In genomic region chr18:13219576-13219975, GRCh38 we compare ENCODE assay signal across 10 cellular contexts. TPM values are rescaled to one million over a fixed set of nuclear protein-coding genes. Genes with fewer than 3 reads are reported as not detected.
DNase-seq lines count a peak whose midpoint lies in the region; ATAC-seq, FAIRE-seq and TF ChIP-seq lines count a peak whose summit lies in the region.
"Had no signal": no experiment of that assay in that cellular context is flagged by ENCODE, and none has a peak within 500 bp of the region (broad histone marks: within the 10 kb centered on the region; RNA-seq: fewer than 3 reads in every experiment).

No MANE protein-coding gene starts in this region.

- no peak for TF ChIP-seq CTCF in activated CD8-positive, alpha-beta T cell treated with anti-CD3 and anti-CD28 coated beads for 36 hours (IDR thresholded peaks at IDR 0.05)
- TF ChIP-seq CTCF in HepG2 (CRISPR knock-in tag; IDR thresholded peaks at IDR 0.05), result no peak

- no peak overlapping the region for H3K27ac Mint-ChIP-seq in T-helper 1 cell treated with Interleukin-12 subunit alpha and Interleukin-12 subunit beta and Interleukin-4 antibody, amounts not matched to agents 30 μg/mL and 1 μg/mL, for 36 hours
- H3K27ac Mint-ChIP-seq in activated CD8-positive, alpha-beta T cell treated with anti-CD3 and anti-CD28 coated beads for 36 hours, result no peak overlapping the region
- H3K27ac Mint-ChIP-seq in stimulated activated naive CD8-positive, alpha-beta T cell treated with anti-CD3 and anti-CD28 coated beads, Interleukin-15, amount 100 ng/mL, for 72 hours, result peak overlapping the region in 1 of 2 donors; percentile 89

- peaks cover 8% of the 10 kb centered on the region for H3K79me2 ChIP-seq in HepG2 (ENCODE audit: insufficient read depth, low read length)

- H3K27me3 ChIP-seq in HepG2 (ENCODE audit: control insufficient read depth in 1 of 2, insufficient read depth in 2 of 2, low read length in 2 of 2), result no peaks in the 10 kb centered on the region

- no peak overlapping the region for H3K27ac ChIP-seq in HepG2 (ENCODE audit: extremely low read length, insufficient read depth, low read length)

- no peak for ATAC-seq in activated CD8-positive, alpha-beta T cell treated with anti-CD3 and anti-CD28 coated beads for 36 hours
- ATAC-seq in HepG2, result no peak
- no peak for ATAC-seq in stimulated activated naive CD8-positive, alpha-beta T cell treated with anti-CD3 and anti-CD28 coated beads, Interleukin-15, amount 100 ng/mL, for 72 hours
- no peak for ATAC-seq in GM21619 (IDR thresholded peaks at IDR 0.05; ENCODE audit: unreplicated experiment)
- ATAC-seq: Panc1 had no signal

- no peaks in the 10 kb centered on the region; the same call in 1 of the 2 replicates for H4K20me1 ChIP-seq in HepG2 (ENCODE audit: insufficient read depth, low read length)

- H3K36me3 Mint-ChIP-seq in T-helper 1 cell treated with Interleukin-12 subunit alpha and Interleukin-12 subunit beta and Interleukin-4 antibody, amounts not matched to agents 30 μg/mL and 1 μg/mL, for 36 hours (ENCODE audit: low read depth), result no peaks in the 10 kb centered on the region
- H3K36me3 Mint-ChIP-seq in activated CD8-positive, alpha-beta T cell treated with anti-CD3 and anti-CD28 coated beads for 36 hours (ENCODE audit: low read depth), result peaks cover 4% of the 10 kb centered on the region

- no peak for FAIRE-seq in HepG2 (lab: Jason Lieb, UNC)

- TF ChIP-seq EP300 in HepG2 (IDR thresholded peaks at IDR 0.05; ENCODE audit: low read depth in 2 of 2, low read length in 2 of 2) (no peak), HepG2 (CRISPR knock-in tag; IDR thresholded peaks at IDR 0.05; ENCODE audit: borderline replicate concordance) (no peak)

- no peaks in the 10 kb centered on the region for H3K9me3 ChIP-seq in HepG2 (ENCODE audit: low read length)

- TF ChIP-seq POLR2A in HepG2 (IDR thresholded peaks at IDR 0.05; ENCODE audit: insufficient read depth in 1 of 2, low read depth in 2 of 2, low read length in 2 of 2), result no peak

- H3K4me1 ChIP-seq in HepG2 (ENCODE audit: insufficient read depth, low read length), result peaks cover 71% of the 10 kb centered on the region

- POLR2A ChIA-PET in activated CD8-positive, alpha-beta T cell treated with anti-CD3 and anti-CD28 coated beads for 36 hours (lab: Charles Lee), result interaction anchor here (1.2 to 1.9 kb wide), 3 partner anchors 46 to 347 kb away, joined by 3 to 14 read pairs (median 3); no protein-coding TSS in a partner anchor
- POLR2A ChIA-PET in HepG2 (lab: Yijun Ruan, JAX), result interaction anchor here (1.4 to 1.6 kb wide), 2 partner anchors 80 to 119 kb away, joined by 3 to 4 read pairs; no protein-coding TSS in a partner anchor

- peak overlapping the region; percentile 81 for H3K4me3 Mint-ChIP-seq in T-helper 1 cell treated with Interleukin-12 subunit alpha and Interleukin-12 subunit beta and Interleukin-4 antibody, amounts not matched to agents 30 μg/mL and 1 μg/mL, for 36 hours
- peak overlapping the region; percentile 78 for H3K4me3 Mint-ChIP-seq in activated CD8-positive, alpha-beta T cell treated with anti-CD3 and anti-CD28 coated beads for 36 hours
- peak overlapping the region; percentile 87 to 89 for H3K4me3 Mint-ChIP-seq in stimulated activated naive CD8-positive, alpha-beta T cell treated with anti-CD3 and anti-CD28 coated beads, Interleukin-15, amount 100 ng/mL, for 72 hours

- CTCF ChIA-PET in activated CD8-positive, alpha-beta T cell treated with anti-CD3 and anti-CD28 coated beads for 36 hours (lab: Charles Lee), result interaction anchor here (1.0 to 1.9 kb wide), 3 partner anchors 47 to 244 kb away, joined by 3 to 7 read pairs (median 3); no protein-coding TSS in a partner anchor
- CTCF ChIA-PET in HepG2 (lab: Yijun Ruan, JAX; ENCODE audit: low intra/inter-chr PET ratio, low total read pairs), result no interaction called here

- H3K4me3 ChIP-seq in HepG2 (replicated peaks in 1 of 3; ENCODE audit: insufficient read depth in 1 of 3, low read depth in 2 of 3, low read length in 3 of 3), result peak overlapping the region in 2 of 3 experiments; percentile 83 to 86; a peak in 4 of 6 replicates

- peaks cover 33% of the 10 kb centered on the region for H3K4me1 Mint-ChIP-seq in T-helper 1 cell treated with Interleukin-12 subunit alpha and Interleukin-12 subunit beta and Interleukin-4 antibody, amounts not matched to agents 30 μg/mL and 1 μg/mL, for 36 hours (ENCODE audit: low read depth)
- H3K4me1 Mint-ChIP-seq in activated CD8-positive, alpha-beta T cell treated with anti-CD3 and anti-CD28 coated beads for 36 hours (ENCODE audit: low read depth), result peaks cover 43% of the 10 kb centered on the region
- peaks cover 55% of the 10 kb centered on the region for H3K4me1 Mint-ChIP-seq in stimulated activated naive CD8-positive, alpha-beta T cell treated with anti-CD3 and anti-CD28 coated beads, Interleukin-15, amount 100 ng/mL, for 72 hours

- H3K36me3 ChIP-seq in HepG2 (replicated peaks in 1 of 2; ENCODE audit: control insufficient read depth in 1 of 2, insufficient read depth in 2 of 2, low read length in 2 of 2), result no peaks in the 10 kb centered on the region; a peak in 1 of 5 replicates

- WGBS in HepG2 (ENCODE audit: low lambda C conversion rate), result 27% methylated on average over 5 of the region's 5 CpGs

- no peak overlapping the region for H2AFZ ChIP-seq in HepG2 (ENCODE audit: low read length)

- no TSS peak for BruUV-seq in HepG2 (replicated peaks; lab: Mats Ljungman, UMichigan)

- in situ Hi-C loops in HepG2 (cut with HindIII; ENCODE audit: extremely low pct_ligation_motif_present, low pct_unique_long_range_greater_than_20kb), result loop anchor here (25.0 kb wide), 1 partner anchor 418 kb away; no protein-coding TSS in a partner anchor

- H3K9ac ChIP-seq in HepG2 (ENCODE audit: insufficient read depth, low read depth, low read length), result no peak overlapping the region

- peaks cover 41% of the 10 kb centered on the region for H3K27me3 Mint-ChIP-seq in T-helper 1 cell treated with Interleukin-12 subunit alpha and Interleukin-12 subunit beta and Interleukin-4 antibody, amounts not matched to agents 30 μg/mL and 1 μg/mL, for 36 hours (ENCODE audit: low read depth)
- peaks cover 12% of the 10 kb centered on the region for H3K27me3 Mint-ChIP-seq in activated CD8-positive, alpha-beta T cell treated with anti-CD3 and anti-CD28 coated beads for 36 hours
- peaks cover 27% of the 10 kb centered on the region for H3K27me3 Mint-ChIP-seq in stimulated activated naive CD8-positive, alpha-beta T cell treated with anti-CD3 and anti-CD28 coated beads, Interleukin-15, amount 100 ng/mL, for 72 hours

- no peak for DNase-seq in T-helper 1 cell
- DNase-seq in activated CD8-positive, alpha-beta T cell treated with anti-CD3 and anti-CD28 coated beads for 36 hours, result no peak
- DNase-seq in HepG2 (ENCODE audit: low spot score), result no peak
- no peak for DNase-seq in stimulated activated naive CD8-positive, alpha-beta T cell treated with anti-CD3 and anti-CD28 coated beads, Interleukin-15, amount 100 ng/mL, for 72 hours
- DNase-seq in stimulated activated naive CD4-positive, alpha-beta T cell (lab: John Stamatoyannopoulos, UW), result no peak
- DNase-seq in amniotic stem cell (lab: John Stamatoyannopoulos, UW), result no peak
- DNase-seq: stimulated activated CD4-positive, alpha-beta T cell treated with anti-CD3 and anti-CD28 coated beads, Interleukin-4, amount 100 ng/mL, for 1 hour had no signal

- intact Hi-C loops in activated CD8-positive, alpha-beta T cell treated with anti-CD3 and anti-CD28 coated beads for 36 hours (cut with micrococcal nuclease), result loop anchor here (5.0 to 10.0 kb wide), 4 partner anchors 48 to 413 kb away; no protein-coding TSS in a partner anchor
- intact Hi-C loops in HepG2 (cut with micrococcal nuclease; ENCODE audit: unreplicated experiment), result loop anchor here (5.0 to 10.0 kb wide), 4 partner anchors 42 to 495 kb away; no protein-coding TSS in a partner anchor

- peak overlapping the region; percentile 80 for H3K4me2 ChIP-seq in HepG2 (ENCODE audit: low read depth, low read length)

- TF ChIP-seq RAD21 in HepG2 (CRISPR knock-in tag; IDR thresholded peaks at IDR 0.05), result no peak

- no peaks in the 10 kb centered on the region for H3K9me3 Mint-ChIP-seq in T-helper 1 cell treated with Interleukin-12 subunit alpha and Interleukin-12 subunit beta and Interleukin-4 antibody, amounts not matched to agents 30 μg/mL and 1 μg/mL, for 36 hours
- H3K9me3 Mint-ChIP-seq in activated CD8-positive, alpha-beta T cell treated with anti-CD3 and anti-CD28 coated beads for 36 hours, result no peaks in the 10 kb centered on the region
- H3K9me3 Mint-ChIP-seq in stimulated activated naive CD8-positive, alpha-beta T cell treated with anti-CD3 and anti-CD28 coated beads, Interleukin-15, amount 100 ng/mL, for 72 hours, result no peaks in the 10 kb centered on the region

TF ChIP-seq in HepG2, 621 proteins besides CTCF, POLR2A, EP300 and RAD21 (continues in another document):
- no peak for TF ChIP-seq SOX13 (IDR thresholded peaks at IDR 0.05)
- TF ChIP-seq SOX13 (CRISPR knock-in tag; conservative IDR thresholded peaks at IDR 0.05 in 1 of 2, IDR thresholded peaks at IDR 0.05 in 1 of 2), result peak in 1 of 2 experiments; percentile 6; a peak in 1 of 4 replicates

RNA-seq across cellular contexts. Expression of gene LDLRAD4, which starts 1.0 kb away (rescaled TPM):
- total RNA-seq in activated CD8-positive, alpha-beta T cell treated with anti-CD3 and anti-CD28 coated beads for 36 hours, result 10 to 100 TPM; 37.3 to 38.5 TPM
- 10.4 and 13.6 TPM in 2 replicates for total RNA-seq in HepG2 (2016; rRNA removed; fragmentation: Illumina TruSeq; extraction: Trizol)
- total RNA-seq in HepG2 (2016; cell fraction: cytosol; rRNA removed; fragmentation: Illumina TruSeq; extraction: Trizol; ENCODE audit: low read depth), result 6.1 and 8.9 TPM in 2 replicates
- total RNA-seq in HepG2 (2016; cell fraction: insoluble cytoplasmic fraction; rRNA removed; fragmentation: Illumina TruSeq; extraction: Trizol), result 12.4 and 15.9 TPM in 2 replicates
- 11.2 and 12.8 TPM in 2 replicates for total RNA-seq in HepG2 (2016; cell fraction: membrane; rRNA removed; fragmentation: Illumina TruSeq; extraction: Trizol)
- 18.3 and 32.5 TPM in 2 replicates for total RNA-seq in HepG2 (2016; cell fraction: nucleus; rRNA removed; fragmentation: Illumina TruSeq; extraction: Trizol)
- 11.8 and 20.9 TPM in 2 replicates for polyA plus RNA-seq in HepG2 (2011; rRNA removed)
- 7.9 and 14.0 TPM in 2 replicates for polyA plus RNA-seq in HepG2 (2011; cell fraction: cytosol; rRNA removed)
- 35.4 and 60.5 TPM in 2 replicates for polyA plus RNA-seq in HepG2 (2011; cell fraction: nucleus; rRNA removed)
- 7.9 and 15.6 TPM in 2 replicates for polyA plus RNA-seq in HepG2 (2012)
- 9.0 and 9.7 TPM in 2 replicates for polyA plus RNA-seq in HepG2 (2016; cell fraction: cytosol; fragmentation: Illumina TruSeq; extraction: Trizol; ENCODE audit: low read depth)
- polyA plus RNA-seq in HepG2 (2016; cell fraction: insoluble cytoplasmic fraction; fragmentation: Illumina TruSeq; extraction: Trizol; ENCODE audit: low read depth), result 12.7 and 13.9 TPM in 2 replicates
- polyA plus RNA-seq in HepG2 (2016; cell fraction: membrane; fragmentation: Illumina TruSeq; extraction: Trizol; ENCODE audit: low read depth), result 12.9 and 14.9 TPM in 2 replicates
- polyA plus RNA-seq in HepG2 (2016; cell fraction: nucleus; fragmentation: Illumina TruSeq; extraction: Trizol; ENCODE audit: insufficient read depth, low read depth), result 20.5 and 30.2 TPM in 2 replicates
- polyA minus RNA-seq in HepG2 (2011; rRNA and poly(A)+ RNA removed; ENCODE audit: low replicate concordance), result 0.19 and 17.1 TPM in 2 replicates
- 5.8 and 10.2 TPM in 2 replicates for polyA minus RNA-seq in HepG2 (2011; cell fraction: cytosol; rRNA and poly(A)+ RNA removed)
- 34.9 and 52.0 TPM in 2 replicates for polyA minus RNA-seq in HepG2 (2011; cell fraction: nucleus; rRNA and poly(A)+ RNA removed)
